Comparison of ENCODE assay signal across 16 cellular contexts in the genomic region with DNA sequence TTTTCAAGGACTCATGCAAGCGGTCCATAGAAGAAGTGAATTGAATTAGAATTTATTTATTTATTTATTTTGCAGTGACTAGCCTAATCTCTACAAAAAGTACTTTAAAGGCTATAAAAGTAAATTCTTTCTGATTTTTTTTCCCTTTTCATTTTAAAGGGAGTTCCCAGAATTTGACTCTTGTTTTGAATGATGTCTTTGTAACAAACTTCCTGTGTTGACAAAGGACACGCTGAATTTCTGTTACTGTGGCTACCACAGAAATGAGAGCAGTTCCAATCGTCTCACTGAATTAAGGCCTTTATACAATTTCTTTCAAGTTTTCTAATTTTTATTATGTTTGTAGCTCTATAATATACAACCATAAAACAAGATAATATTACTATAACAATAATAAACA. TPM values are rescaled to one million over a fixed set of nuclear protein-coding genes. Genes with fewer than 3 reads are reported as not detected.
DNase-seq lines count a peak whose midpoint lies in the region; ATAC-seq, FAIRE-seq and TF ChIP-seq lines count a peak whose summit lies in the region.
"Had no signal": no experiment of that assay in that cellular context is flagged by ENCODE, and none has a peak within 500 bp of the region (broad histone marks: within the 10 kb centered on the region; RNA-seq: fewer than 3 reads in every experiment).

No MANE protein-coding gene starts in this region.

- peaks cover 57% of the 10 kb centered on the region for H3K4me1 Mint-ChIP-seq in activated naive CD8-positive, alpha-beta T cell (ENCODE audit: low read depth)
- H3K4me1 Mint-ChIP-seq in activated naive CD8-positive, alpha-beta T cell treated with anti-CD3 and anti-CD28 coated beads for 36 hours = peaks cover 47% of the 10 kb centered on the region

- WGBS in upper lobe of left lung, 2 donors = 57 to 58% methylated on average over 3 of the region's 3 CpGs

- peaks cover 30 to 57% (median 48%) of the 10 kb centered on the region in 4 donors for H3K4me1 ChIP-seq in upper lobe of left lung

- peak overlapping the region; percentile 59 to 83 (median 79) for H3K27ac ChIP-seq in upper lobe of left lung
- H3K27ac ChIP-seq: cardiac muscle cell, GM23248 had no signal

- no peaks in the 10 kb centered on the region for H3K36me3 ChIP-seq in upper lobe of left lung
- H3K36me3 ChIP-seq: cardiac muscle cell had no signal

- peaks cover under 1% of the 10 kb centered on the region for H3K36me3 Mint-ChIP-seq in activated naive CD8-positive, alpha-beta T cell
- peaks cover 15% of the 10 kb centered on the region for H3K36me3 Mint-ChIP-seq in activated naive CD8-positive, alpha-beta T cell treated with anti-CD3 and anti-CD28 coated beads for 36 hours
- peaks cover 2 to 4% of the 10 kb centered on the region in 2 donors for H3K36me3 Mint-ChIP-seq in activated naive CD4-positive, alpha-beta T cell treated with anti-CD3 and anti-CD28 coated beads, Interleukin-2, amount 50 U/mL, for 72 hours

- TF ChIP-seq EP300 in upper lobe of left lung (IDR thresholded peaks at IDR 0.05) = peak in 1 of 4 donors; percentile 16

- no peak for DNase-seq in activated naive CD8-positive, alpha-beta T cell treated with anti-CD3 and anti-CD28 coated beads for 36 hours
- DNase-seq in activated naive CD4-positive, alpha-beta T cell treated with anti-CD3 and anti-CD28 coated beads, Interleukin-2, amount 50 U/mL, for 72 hours (ENCODE audit: low spot score in 2 of 2) = no peak
- DNase-seq in lung microvascular endothelial cell (ENCODE audit: low read depth in 2 of 2) (peak; percentile 20 to 69), upper lobe of left lung (no peak), HTR-8/SVneo (ENCODE audit: insufficient read length, low spot score) (no peak), Ammon's horn (ENCODE audit: low spot score) (no peak)
- DNase-seq in stimulated activated CD4-positive, alpha-beta T cell treated with anti-CD3 and anti-CD28 coated beads, Interleukin-12 subunit alpha, Interleukin-12 subunit beta, amount 100 ng/mL, for 4 hours = no peak
- DNase-seq: activated CD4-positive, alpha-beta T cell treated with anti-CD3 and anti-CD28 coated beads for 4 hours; activated effector memory CD4-positive, alpha-beta T cell treated with anti-CD3 and anti-CD28 coated beads, Interleukin-2, amount 50 U/mL, for 16 hours; erythroblast; GM23248; hippocampal formation; NCI-H510A; PC-3 had no signal

- H3K27me3 ChIP-seq in upper lobe of left lung = no peaks in the 10 kb centered on the region
- H3K27me3 ChIP-seq: cardiac muscle cell had no signal

- TF ChIP-seq POLR2A in upper lobe of left lung (IDR thresholded peaks at IDR 0.05) = peak in 1 of 4 donors; percentile 7

- no peaks in the 10 kb centered on the region for H3K27me3 Mint-ChIP-seq in activated naive CD8-positive, alpha-beta T cell
- no peaks in the 10 kb centered on the region for H3K27me3 Mint-ChIP-seq in activated naive CD8-positive, alpha-beta T cell treated with anti-CD3 and anti-CD28 coated beads for 36 hours

- TF ChIP-seq CTCF in upper lobe of left lung (IDR thresholded peaks at IDR 0.05) = no peak

- H3K4me3 Mint-ChIP-seq in activated naive CD8-positive, alpha-beta T cell = no peak overlapping the region
- H3K4me3 Mint-ChIP-seq in activated naive CD8-positive, alpha-beta T cell treated with anti-CD3 and anti-CD28 coated beads for 36 hours = no peak overlapping the region

- H3K4me3 ChIP-seq in upper lobe of left lung = no peak overlapping the region
- H3K4me3 ChIP-seq: cardiac muscle cell, GM23248 had no signal

- H3K9me3 Mint-ChIP-seq in activated naive CD8-positive, alpha-beta T cell (ENCODE audit: low read depth) = no peaks in the 10 kb centered on the region
- peaks cover 14% of the 10 kb centered on the region for H3K9me3 Mint-ChIP-seq in activated naive CD8-positive, alpha-beta T cell treated with anti-CD3 and anti-CD28 coated beads for 36 hours
- H3K9me3 Mint-ChIP-seq in activated naive CD4-positive, alpha-beta T cell treated with anti-CD3 and anti-CD28 coated beads, Interleukin-2, amount 50 U/mL, for 72 hours = peaks cover 0 to 3% of the 10 kb centered on the region in 2 donors

- FAIRE-seq in HTR-8/SVneo (lab: Jason Lieb, UNC) = no peak

- no peaks in the 10 kb centered on the region for H3K9me3 ChIP-seq in upper lobe of left lung

- ATAC-seq in activated naive CD4-positive, alpha-beta T cell treated with anti-CD3 and anti-CD28 coated beads, Interleukin-2, amount 50 U/mL, for 72 hours = no peak
- ATAC-seq in upper lobe of left lung (ENCODE audit: low FRiP score in 2 of 2) = no peak

- peak overlapping the region; percentile 98 for H3K27ac Mint-ChIP-seq in activated naive CD8-positive, alpha-beta T cell
- no peak overlapping the region for H3K27ac Mint-ChIP-seq in activated naive CD8-positive, alpha-beta T cell treated with anti-CD3 and anti-CD28 coated beads for 36 hours
- H3K27ac Mint-ChIP-seq in activated naive CD4-positive, alpha-beta T cell treated with anti-CD3 and anti-CD28 coated beads, Interleukin-2, amount 50 U/mL, for 72 hours = peak overlapping the region; percentile 84 to 100

RNA-seq across cellular contexts. Expression of a gene that starts 46.3 kb away (rescaled TPM):
- 10 to 100 TPM; 56.1 to 61.5 TPM for total RNA-seq in activated naive CD8-positive, alpha-beta T cell treated with anti-CD3 and anti-CD28 coated beads for 36 hours
- total RNA-seq in activated naive CD4-positive, alpha-beta T cell treated with anti-CD3 and anti-CD28 coated beads, Interleukin-2, amount 50 U/mL, for 72 hours = 100 to 1,000 TPM in 1 of 2 donors, 10 to 100 TPM in 1; 66.0 to 113 TPM
- total RNA-seq in lung microvascular endothelial cell = 18.1 and 34.3 TPM in 2 replicates
- 100 to 1,000 TPM in 1 of 6 donors, 10 to 100 TPM in 5; 37.7 to 105 (median 57.3) TPM for total RNA-seq in upper lobe of left lung

Comparison
In these comparisons a context has a peak if more than half of its experiments do, and no peak if none do; other contexts are left out.
1. DNase-seq: peak in lung microvascular endothelial cell (2 of 2); none in activated naive CD8-positive, alpha-beta T cell treated with anti-CD3 and anti-CD28 coated beads for 36 hours (single experiment), activated naive CD4-positive, alpha-beta T cell treated with anti-CD3 and anti-CD28 coated beads, Interleukin-2, amount 50 U/mL, for 72 hours (0 of 2), upper lobe of left lung (0 of 2), HTR-8/SVneo (single experiment), stimulated activated CD4-positive, alpha-beta T cell treated with anti-CD3 and anti-CD28 coated beads, Interleukin-12 subunit alpha, Interleukin-12 subunit beta, amount 100 ng/mL, for 4 hours (single experiment) and Ammon's horn (single experiment).